In the genomic region with DNA sequence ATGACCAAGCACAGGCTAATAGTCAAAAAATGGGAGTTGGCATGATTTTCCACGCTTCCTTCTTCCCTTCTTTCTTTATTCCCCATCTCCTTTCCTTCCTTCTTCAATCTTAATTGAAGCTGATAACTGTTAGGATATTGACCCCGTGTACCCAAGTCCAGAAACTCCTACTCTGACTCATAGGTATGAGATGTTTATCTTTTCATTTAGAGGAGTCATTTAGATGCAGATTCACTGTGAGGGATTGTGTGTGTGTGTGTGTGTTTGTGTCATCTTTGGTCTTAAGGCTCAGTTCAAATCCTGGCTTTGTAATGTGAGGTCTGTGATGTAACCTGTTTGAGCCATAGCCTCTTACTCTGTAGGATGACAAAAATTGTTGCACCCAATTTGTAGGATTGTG, we compare ENCODE assay signal across 34 cellular contexts.
DNase-seq lines count a peak whose midpoint lies in the region; ATAC-seq, FAIRE-seq and TF ChIP-seq lines count a peak whose summit lies in the region.
"Had no signal": no experiment of that assay in that cellular context is flagged by ENCODE, and none has a peak within 500 bp of the region (broad histone marks: within the 10 kb centered on the region; RNA-seq: fewer than 3 reads in every experiment).

No MANE protein-coding gene starts in this region.

- FAIRE-seq in HepG2 (lab: Jason Lieb, UNC) (no peak), bronchial epithelial cell (lab: Jason Lieb, UNC) (peak; percentile 28)
- FAIRE-seq: H1, kidney, TTC549, urothelium cell line had no signal

- TF ChIP-seq CTCF in HepG2 (CRISPR knock-in tag; IDR thresholded peaks at IDR 0.05): no peak
- TF ChIP-seq CTCF in right lobe of liver (IDR thresholded peaks at IDR 0.05): no peak
- no peak for TF ChIP-seq CTCF in bronchial epithelial cell (IDR thresholded peaks at IDR 0.05; ENCODE audit: insufficient read depth, low read length, severe bottlenecking)

- no peaks in the 10 kb centered on the region for H4K20me1 ChIP-seq in HepG2 (ENCODE audit: insufficient read depth, low read length)

- BruUV-seq in HepG2 (replicated peaks; lab: Mats Ljungman, UMichigan): no TSS peak

- H3K9me3 ChIP-seq in HepG2 (ENCODE audit: low read length) (no peaks in the 10 kb centered on the region), right lobe of liver (no peaks in the 10 kb centered on the region)
- H3K9me3 ChIP-seq: adrenal gland, colonic mucosa, lower lobe of right lung, ovary, testis had no signal

- H3K4me1 Mint-ChIP-seq in activated naive CD8-positive, alpha-beta T cell treated with anti-CD3 and anti-CD28 coated beads for 36 hours: no peaks in the 10 kb centered on the region
- H3K4me1 Mint-ChIP-seq: CD4-positive, CD25-positive, alpha-beta regulatory T cell; nephron progenitor cell had no signal

- no peaks in the 10 kb centered on the region for H3K27me3 ChIP-seq in HepG2 (ENCODE audit: control insufficient read depth in 1 of 2, insufficient read depth in 2 of 2, low read length in 2 of 2)
- H3K27me3 ChIP-seq in right lobe of liver: no peaks in the 10 kb centered on the region
- H3K27me3 ChIP-seq in bronchial epithelial cell (ENCODE audit: control insufficient read depth, insufficient read depth, low read length): no peaks in the 10 kb centered on the region
- H3K27me3 ChIP-seq: adrenal gland, colonic mucosa, ovary, testis had no signal

- no peak overlapping the region for H3K27ac Mint-ChIP-seq in activated naive CD8-positive, alpha-beta T cell treated with anti-CD3 and anti-CD28 coated beads for 36 hours
- H3K27ac Mint-ChIP-seq: activated CD4-positive, alpha-beta memory T cell treated with anti-CD3 and anti-CD28 coated beads for 36 hours; activated T-cell treated with anti-CD3 and anti-CD28 coated beads, Interleukin-2, amount 50 U/mL, for 72 hours; CD4-positive, CD25-positive, alpha-beta regulatory T cell; nephron progenitor cell; stimulated activated naive CD8-positive, alpha-beta T cell treated with anti-CD3 and anti-CD28 coated beads, Interleukin-15, Interleukin-2, amounts not matched to agents 100 ng/mL and 50 ng/mL, for 24 hours; T-helper 1 cell treated with Interleukin-12 subunit alpha and Interleukin-12 subunit beta and Interleukin-4 antibody, amounts not matched to agents 30 μg/mL and 1 μg/mL, for 36 hours had no signal

- H3K27ac ChIP-seq in HepG2 (ENCODE audit: extremely low read length, insufficient read depth, low read length) (no peak overlapping the region), right lobe of liver (no peak overlapping the region)
- H3K27ac ChIP-seq: adrenal gland, colonic mucosa, lower lobe of right lung, ovary, SK-N-MC, skin epidermis, testis had no signal

- H3K79me2 ChIP-seq in HepG2 (ENCODE audit: insufficient read depth, low read length): no peaks in the 10 kb centered on the region

- no peaks in the 10 kb centered on the region for H3K4me1 ChIP-seq in HepG2 (ENCODE audit: insufficient read depth, low read length)
- no peaks in the 10 kb centered on the region for H3K4me1 ChIP-seq in right lobe of liver
- H3K4me1 ChIP-seq: adrenal gland, colonic mucosa, lower lobe of right lung, testis had no signal

- TF ChIP-seq POLR2A in HepG2 (IDR thresholded peaks at IDR 0.05; ENCODE audit: insufficient read depth in 1 of 2, low read depth in 2 of 2, low read length in 2 of 2) (no peak), right lobe of liver (IDR thresholded peaks at IDR 0.05) (no peak)

- H3K36me3 ChIP-seq in HepG2 (replicated peaks in 1 of 2; ENCODE audit: control insufficient read depth in 1 of 2, insufficient read depth in 2 of 2, low read length in 2 of 2) (no peaks in the 10 kb centered on the region), right lobe of liver (no peaks in the 10 kb centered on the region), bronchial epithelial cell (ENCODE audit: control insufficient read depth, insufficient read depth, low read length) (no peaks in the 10 kb centered on the region)
- H3K36me3 ChIP-seq: adrenal gland, colonic mucosa, lower lobe of right lung, ovary had no signal

- POLR2A ChIA-PET in HepG2 (lab: Yijun Ruan, JAX): no interaction called here

- no peak for TF ChIP-seq EP300 in HepG2 (IDR thresholded peaks at IDR 0.05; ENCODE audit: low read depth in 2 of 2, low read length in 2 of 2)
- TF ChIP-seq EP300 in HepG2 (CRISPR knock-in tag; IDR thresholded peaks at IDR 0.05; ENCODE audit: borderline replicate concordance): no peak

- CTCF ChIA-PET in HepG2 (lab: Yijun Ruan, JAX; ENCODE audit: low intra/inter-chr PET ratio, low total read pairs): no interaction called here

- H3K9ac ChIP-seq in HepG2 (ENCODE audit: insufficient read depth, low read depth, low read length): no peak overlapping the region

- H3K4me2 ChIP-seq in HepG2 (ENCODE audit: low read depth, low read length): no peak overlapping the region

- no peaks in the 10 kb centered on the region for H3K9me3 Mint-ChIP-seq in activated naive CD8-positive, alpha-beta T cell treated with anti-CD3 and anti-CD28 coated beads for 36 hours
- H3K9me3 Mint-ChIP-seq: activated CD4-positive, alpha-beta memory T cell treated with anti-CD3 and anti-CD28 coated beads for 36 hours; activated T-cell treated with anti-CD3 and anti-CD28 coated beads, Interleukin-2, amount 50 U/mL, for 72 hours; nephron progenitor cell; T-helper 1 cell treated with Interleukin-12 subunit alpha and Interleukin-12 subunit beta and Interleukin-4 antibody, amounts not matched to agents 30 μg/mL and 1 μg/mL, for 36 hours had no signal

- no peak overlapping the region for H3K4me3 ChIP-seq in HepG2 (replicated peaks in 1 of 3; ENCODE audit: insufficient read depth in 1 of 3, low read depth in 2 of 3, low read length in 3 of 3)
- H3K4me3 ChIP-seq in right lobe of liver: no peak overlapping the region
- H3K4me3 ChIP-seq in bronchial epithelial cell (ENCODE audit: low read depth, low read length): no peak overlapping the region
- H3K4me3 ChIP-seq: adrenal gland, colonic mucosa, lower lobe of right lung, ovary, SK-N-MC, skin epidermis, testis had no signal

- no peaks in the 10 kb centered on the region for H3K36me3 Mint-ChIP-seq in activated naive CD8-positive, alpha-beta T cell treated with anti-CD3 and anti-CD28 coated beads for 36 hours
- H3K36me3 Mint-ChIP-seq: activated CD4-positive, alpha-beta memory T cell treated with anti-CD3 and anti-CD28 coated beads for 36 hours; CD4-positive, CD25-positive, alpha-beta regulatory T cell had no signal

- TF ChIP-seq RAD21 in HepG2 (CRISPR knock-in tag; IDR thresholded peaks at IDR 0.05): no peak

- intact Hi-C loops in HepG2 (cut with micrococcal nuclease; ENCODE audit: unreplicated experiment) (no loop called here), right lobe of liver (cut with DNase I) (no loop called here)

- no peak for ATAC-seq in HepG2
- no peak for ATAC-seq in right lobe of liver
- ATAC-seq in GM19035 (IDR thresholded peaks at IDR 0.05; ENCODE audit: unreplicated experiment): no peak
- ATAC-seq: activated CD4-positive, CD25-positive, alpha-beta regulatory T cell treated with anti-CD3 and anti-CD28 coated beads, Interleukin-2, amount 50 U/mL, for 24 hours; activated T-cell treated with anti-CD3 and anti-CD28 coated beads, Interleukin-2, amount 50 U/mL, for 72 hours; lower lobe of right lung had no signal

- H3K4me3 Mint-ChIP-seq in activated naive CD8-positive, alpha-beta T cell treated with anti-CD3 and anti-CD28 coated beads for 36 hours: no peak overlapping the region
- H3K4me3 Mint-ChIP-seq: activated CD4-positive, alpha-beta memory T cell treated with anti-CD3 and anti-CD28 coated beads for 36 hours; activated T-cell treated with anti-CD3 and anti-CD28 coated beads, Interleukin-2, amount 50 U/mL, for 72 hours; CD4-positive, CD25-positive, alpha-beta regulatory T cell; nephron progenitor cell; stimulated activated naive CD8-positive, alpha-beta T cell treated with anti-CD3 and anti-CD28 coated beads, Interleukin-15, Interleukin-2, amounts not matched to agents 100 ng/mL and 50 ng/mL, for 24 hours; T-helper 1 cell treated with Interleukin-12 subunit alpha and Interleukin-12 subunit beta and Interleukin-4 antibody, amounts not matched to agents 30 μg/mL and 1 μg/mL, for 36 hours had no signal

- no peak overlapping the region for H2AFZ ChIP-seq in HepG2 (ENCODE audit: low read length)

- in situ Hi-C loops in HepG2 (cut with HindIII; ENCODE audit: extremely low pct_ligation_motif_present, low pct_unique_long_range_greater_than_20kb): no loop called here

- 0% methylated on average over 2 of the region's 2 CpGs for WGBS in HepG2 (ENCODE audit: low lambda C conversion rate)
- WGBS in right lobe of liver (ENCODE audit: insufficient coverage, low coverage, low lambda C conversion rate, missing lambda C conversion rate): 59% methylated on average over 2 of the region's 2 CpGs

- DNase-seq in HepG2 (ENCODE audit: low spot score): no peak
- DNase-seq in right lobe of liver: no peak
- DNase-seq in bronchial epithelial cell (ENCODE audit: low read depth): peak; percentile 44
- peak; percentile 6 for DNase-seq in kidney glomerular epithelial cell (lab: John Stamatoyannopoulos, UW)
- no peak for DNase-seq in NCI-H69 (lab: John Stamatoyannopoulos, UW)
- DNase-seq in activated naive CD8-positive, alpha-beta T cell treated with anti-CD3 and anti-CD28 coated beads for 36 hours: no peak
- no peak for DNase-seq in germinal center (ENCODE audit: low spot score)
- DNase-seq: activated CD4-positive, alpha-beta memory T cell treated with anti-CD3 and anti-CD28 coated beads for 36 hours; activated naive CD4-positive, alpha-beta T cell treated with Interleukin-2 at 50 U/mL for 16 hours; activated T-cell treated with anti-CD3 and anti-CD28 coated beads, Interleukin-2, amount 50 U/mL, for 72 hours; adrenal gland; CD4-positive, CD25-positive, alpha-beta regulatory T cell; colonic mucosa; effector CD4-positive, alpha-beta T cell; head of caudate nucleus; KG1; kidney; lower lobe of right lung; NCI-H1417; NCI-H2029; NCI-H526; nephron progenitor cell; NK-92 treated with Interleukin-12 subunit alpha and Interleukin-12 subunit beta, amount 100 ng/mL, for 24 hours; ovary; testis had no signal

- H3K27me3 Mint-ChIP-seq in activated naive CD8-positive, alpha-beta T cell treated with anti-CD3 and anti-CD28 coated beads for 36 hours: no peaks in the 10 kb centered on the region
- H3K27me3 Mint-ChIP-seq: CD4-positive, CD25-positive, alpha-beta regulatory T cell; stimulated activated naive CD8-positive, alpha-beta T cell treated with anti-CD3 and anti-CD28 coated beads, Interleukin-15, Interleukin-2, amounts not matched to agents 100 ng/mL and 50 ng/mL, for 24 hours had no signal

TF ChIP-seq in HepG2, 621 proteins besides CTCF, POLR2A, EP300 and RAD21 (continues in another document):
- TF ChIP-seq CREB1 (IDR thresholded peaks at IDR 0.05): 0 out of 2 replicates have a peak, but pooled peaks have one; percentile 27
- no peak for TF ChIP-seq CREB1 (CRISPR knock-in tag; IDR thresholded peaks at IDR 0.05)

Comparison
In these comparisons a context has a peak if more than half of its experiments do, and no peak if none do; other contexts are left out.
1. DNase-seq: peak in bronchial epithelial cell (single experiment) and kidney glomerular epithelial cell (single experiment); none in HepG2 (single experiment), right lobe of liver (0 of 3), NCI-H69 (single experiment), activated naive CD8-positive, alpha-beta T cell treated with anti-CD3 and anti-CD28 coated beads for 36 hours (single experiment) and germinal center (single experiment).